9 cellular contexts compared by ENCODE assay signal in genomic region chr3:127002195-127003174, GRCh38. TPM values are rescaled to one million over a fixed set of nuclear protein-coding genes. Genes with fewer than 3 reads are reported as not detected.
DNase-seq lines count a peak whose midpoint lies in the region; ATAC-seq and TF ChIP-seq lines count a peak whose summit lies in the region.
"Had no signal": no experiment of that assay in that cellular context is flagged by ENCODE, and none has a peak within 500 bp of the region (broad histone marks: within the 10 kb centered on the region; RNA-seq: fewer than 3 reads in every experiment).

No MANE protein-coding gene starts in this region.

- no peak overlapping the region for H3K4me3 ChIP-seq in HCT116 (replicated peaks in 1 of 2; ENCODE audit: low read depth in 1 of 2, low read length in 2 of 2)
- H3K4me3 ChIP-seq in body of pancreas: no peak overlapping the region
- no peak overlapping the region for H3K4me3 ChIP-seq in iPS-20b (ENCODE audit: low read length)
- H3K4me3 ChIP-seq in skeletal muscle satellite cell (ENCODE audit: low read length): peak overlapping the region; percentile 58

- H4K20me1 ChIP-seq in HCT116 (ENCODE audit: insufficient read depth): no peaks in the 10 kb centered on the region

- H3K9me2 ChIP-seq in HCT116 (ENCODE audit: insufficient read depth): no peaks in the 10 kb centered on the region

- TF ChIP-seq RAD21 in HCT116 (IDR thresholded peaks at IDR 0.05; ENCODE audit: low read depth): no peak

- TF ChIP-seq CTCF in HCT116 (IDR thresholded peaks at IDR 0.05 in 2 of 3, conservative IDR thresholded peaks at IDR 0.05 in 1 of 3; ENCODE audit: borderline replicate concordance in 1 of 3, insufficient read depth in 1 of 3, low read depth in 2 of 3, low read length in 2 of 3) (peak in 1 of 3 experiments; percentile 19; a peak in 1 of 6 replicates), body of pancreas (IDR thresholded peaks at IDR 0.05) (peak in 4 of 7 experiments; percentile 27 to 41 (median 34))

- no TSS peak for BruUV-seq in HCT116 (replicated peaks; lab: Mats Ljungman, UMichigan)

- no peaks in the 10 kb centered on the region for H3K36me3 ChIP-seq in HCT116 (ENCODE audit: control insufficient read depth in 1 of 2, insufficient read depth in 2 of 2, low read length in 2 of 2)
- H3K36me3 ChIP-seq in body of pancreas (replicated peaks in 1 of 2; ENCODE audit: insufficient read depth in 1 of 2, low read depth in 2 of 2): no peaks in the 10 kb centered on the region
- H3K36me3 ChIP-seq in iPS-20b (ENCODE audit: insufficient read depth, low read depth, low read length): peaks cover 15% of the 10 kb centered on the region; the same call in 1 of the 2 replicates
- peaks cover 15% of the 10 kb centered on the region for H3K36me3 ChIP-seq in skeletal muscle satellite cell (ENCODE audit: insufficient read depth, low read length)

- H3K79me2 ChIP-seq in HCT116 (ENCODE audit: insufficient read depth, low read length): peaks cover 22% of the 10 kb centered on the region; the same call in 1 of the 2 replicates

- RAD21 ChIA-PET in HCT116 (lab: Charles Lee; ENCODE audit: low non-redundant PET in 1 of 2, low total read pairs in 2 of 2, uncharacterized antibody in 2 of 2, unreplicated experiment in 2 of 2): no interaction called here

- H3K27ac ChIP-seq in HCT116 (ENCODE audit: low read depth, low read length) (no peak overlapping the region), body of pancreas (peak overlapping the region in 3 of 4 donors; percentile 31 to 71 (median 41)), iPS-20b (ENCODE audit: low read length) (no peak overlapping the region)
- H3K27ac ChIP-seq: KMS-11 had no signal

- CTCF ChIA-PET in HCT116 (lab: Charles Lee): no interaction called here

- no peaks in the 10 kb centered on the region for H3K4me1 ChIP-seq in HCT116 (ENCODE audit: control insufficient read depth in 1 of 2, insufficient read depth in 2 of 2, low read length in 2 of 2)
- H3K4me1 ChIP-seq in body of pancreas: peaks cover 11% of the 10 kb centered on the region
- H3K4me1 ChIP-seq in iPS-20b (ENCODE audit: insufficient read depth, low read length): peaks cover 9% of the 10 kb centered on the region
- peaks cover 58% of the 10 kb centered on the region for H3K4me1 ChIP-seq in skeletal muscle satellite cell (ENCODE audit: control insufficient read depth, insufficient read depth, low read length)

- ATAC-seq in HCT116: peak; percentile 49; the same call in 1 of the 2 replicates
- ATAC-seq in body of pancreas: peak; percentile 84
- ATAC-seq in HG03565 (IDR thresholded peaks at IDR 0.05; ENCODE audit: unreplicated experiment): no peak

- WGBS in body of pancreas, 2 donors: 58 to 67% methylated on average over 24 to 26 of the region's 26 CpGs

- no peak overlapping the region for H2AFZ ChIP-seq in HCT116 (ENCODE audit: low read depth, low read length, poor library complexity, severe bottlenecking)

- intact Hi-C loops in HCT116 (cut with micrococcal nuclease): no loop called here
- intact Hi-C loops in body of pancreas (cut with DNase I): no loop called here

- H3K4me2 ChIP-seq in HCT116 (ENCODE audit: low read length) (no peak overlapping the region), skeletal muscle satellite cell (ENCODE audit: low read length) (peak overlapping the region; percentile 82)
- H3K4me2 ChIP-seq: KMS-11 had no signal

- H3K9ac ChIP-seq in HCT116 (ENCODE audit: low read length) (no peak overlapping the region), iPS-20b (ENCODE audit: low read depth, low read length) (peak overlapping the region; percentile 55; the same call in 1 of the 2 replicates), skeletal muscle satellite cell (ENCODE audit: low read depth, low read length) (peak overlapping the region; percentile 88)
- H3K9ac ChIP-seq: KMS-11 had no signal

- DNase-seq in HCT116 (ENCODE audit: low read depth, low spot score) (no peak), body of pancreas (peak; percentile 68 to 79 (median 76)), NCI-H446 (lab: John Stamatoyannopoulos, UW) (no peak), DMS79 (lab: John Stamatoyannopoulos, UW) (no peak), NCI-H2196 treated with DMSO at 0.1 percent for 48 hours (lab: John Stamatoyannopoulos, UW; ENCODE audit: unreplicated experiment) (no peak)

- H3K27me3 ChIP-seq in HCT116 (ENCODE audit: insufficient read depth, low read length) (no peaks in the 10 kb centered on the region), body of pancreas (no peaks in the 10 kb centered on the region), iPS-20b (ENCODE audit: insufficient read depth, low read length) (no peaks in the 10 kb centered on the region), skeletal muscle satellite cell (ENCODE audit: control insufficient read depth, insufficient read depth, low read length) (no peaks in the 10 kb centered on the region)

- TF ChIP-seq POLR2A in HCT116 (IDR thresholded peaks at IDR 0.05; ENCODE audit: borderline replicate concordance, extremely low read depth, insufficient read depth, insufficient read length) (no peak), body of pancreas (IDR thresholded peaks at IDR 0.05) (peak in 2 of 3 donors; percentile 59 to 60)

- POLR2A ChIA-PET in HCT116 (lab: Charles Lee): no interaction called here

- H3K9me3 ChIP-seq in HCT116 (ENCODE audit: control insufficient read depth in 1 of 2, insufficient read depth in 1 of 2, low read depth in 1 of 2, low read length in 2 of 2) (no peaks in the 10 kb centered on the region), body of pancreas (no peaks in the 10 kb centered on the region), iPS-20b (ENCODE audit: insufficient read depth, low read depth, low read length) (no peaks in the 10 kb centered on the region), skeletal muscle satellite cell (replicated peaks; ENCODE audit: low read length) (no peaks in the 10 kb centered on the region)

TF ChIP-seq in HCT116, 20 proteins besides CTCF, POLR2A, EP300 and RAD21:
- no peak for TF ChIP-seq MAX (IDR thresholded peaks at IDR 0.05)
- TF ChIP-seq EGR1 (IDR thresholded peaks at IDR 0.05; ENCODE audit: low read depth): no peak
- no peak for TF ChIP-seq JUND (IDR thresholded peaks at IDR 0.05)
- no peak for TF ChIP-seq ATF3 (IDR thresholded peaks at IDR 0.05)
- TF ChIP-seq ELF1 (IDR thresholded peaks at IDR 0.05; ENCODE audit: borderline replicate concordance, low read depth): no peak
- no peak for TF ChIP-seq CBX3 (IDR thresholded peaks at IDR 0.05; ENCODE audit: low read depth)
- no peak for TF ChIP-seq EZH2phosphoT487 (IDR thresholded peaks at IDR 0.05; ENCODE audit: borderline replicate concordance)

RNA-seq across cellular contexts. Expression of gene PLXNA1, which starts 19.6 kb away (rescaled TPM):
- total RNA-seq in HCT116 (2021; ENCODE audit: unreplicated experiment): 30.3 TPM
- 26.1 and 35.2 TPM in 2 replicates for polyA plus RNA-seq in HCT116 (2012)
- 10 to 100 TPM; 13.2 to 25.1 TPM for total RNA-seq in body of pancreas
- 61.6 and 71.2 TPM in 2 replicates for total RNA-seq in skeletal muscle satellite cell (2012; rRNA removed)

Comparison
In these comparisons a context has a peak if more than half of its experiments do, and no peak if none do; other contexts are left out.
1. DNase-seq: peak in body of pancreas (4 of 4); none in HCT116 (single experiment), NCI-H446 (0 of 2), DMS79 (single experiment) and NCI-H2196 treated with DMSO at 0.1 percent for 48 hours (single experiment).
2. H3K27ac ChIP-seq: peak in body of pancreas (3 of 4); none in HCT116 (single experiment) and iPS-20b (single experiment).